ENCODE assay signal across 1 cellular context in the genomic region with DNA sequence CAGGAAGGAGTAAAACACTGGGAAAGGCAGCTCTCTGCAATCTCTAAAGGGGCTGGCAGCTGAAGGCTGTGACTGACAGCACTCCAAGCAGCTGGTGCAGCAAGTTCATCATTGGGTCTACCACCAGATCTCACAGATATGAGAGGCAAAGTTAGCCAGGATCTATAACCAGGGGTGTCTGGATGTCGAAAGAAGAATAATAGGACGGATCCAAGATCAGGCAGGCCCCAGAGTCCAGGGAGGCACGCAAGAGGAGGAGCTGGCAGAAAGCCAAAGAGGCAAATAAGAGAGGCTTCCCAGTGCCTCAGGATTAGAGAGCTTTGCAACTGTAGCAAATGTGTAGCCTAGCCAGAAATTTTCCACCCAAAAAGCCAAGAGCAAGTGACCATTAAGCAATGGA.
TF ChIP-seq lines count a peak whose summit lies in the region.

No MANE protein-coding gene starts in this region.

TF ChIP-seq in H1, 55 proteins besides CTCF, POLR2A, EP300 and RAD21:
- TF ChIP-seq SUZ12 (IDR thresholded peaks at IDR 0.05; ENCODE audit: low read length) (no peak), ZNF274 (IDR thresholded peaks at IDR 0.05; ENCODE audit: borderline replicate concordance, extremely low read depth, low read length) (no peak), EZH2 (IDR thresholded peaks at IDR 0.05; ENCODE audit: low read depth, low read length, severe bottlenecking) (no peak), NRF1 (IDR thresholded peaks at IDR 0.05; ENCODE audit: low read depth, low read length) (no peak), SIRT6 (IDR thresholded peaks at IDR 0.05; ENCODE audit: low read length) (no peak), CHD2 (IDR thresholded peaks at IDR 0.05; ENCODE audit: low read length) (no peak), HDAC6 (IDR thresholded peaks at IDR 0.05; ENCODE audit: low read depth, low read length) (no peak)
